In the genomic region with DNA sequence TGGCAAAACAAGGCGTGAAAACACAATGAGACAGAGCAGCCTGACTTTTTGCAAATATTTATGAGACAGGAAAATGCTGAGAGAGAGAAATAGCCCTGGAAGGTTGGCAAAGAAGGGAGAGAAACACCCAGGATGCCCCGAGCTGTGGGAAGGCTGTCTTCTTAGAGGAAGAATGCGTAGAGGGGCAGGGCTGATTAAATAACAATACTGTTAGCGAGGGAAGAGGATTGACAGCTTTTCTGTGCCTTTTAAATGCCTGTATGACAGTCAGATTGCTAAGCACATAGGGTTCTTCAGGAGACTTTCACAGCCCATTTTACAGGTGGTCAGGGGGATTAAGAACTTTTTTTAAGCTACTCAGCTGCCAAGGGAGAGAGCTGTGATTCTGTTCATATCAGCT, we compare ENCODE assay signal across 22 cellular contexts.
"Had no signal": no experiment of that assay in that cellular context is flagged by ENCODE, and none has a peak within 500 bp of the region (broad histone marks: within the 10 kb centered on the region; RNA-seq: fewer than 3 reads in every experiment).

No MANE protein-coding gene starts in this region.

- H3K36me3 Mint-ChIP-seq: naive thymus-derived CD8-positive, alpha-beta T cell; stimulated activated naive B cell treated with anti-CD40 and anti-IgM and Interleukin-4, amounts not matched to agents 10 μg/mL and 1 μg/mL and 100 μg/mL, for 72 hours had no signal

- H3K27ac ChIP-seq: foreskin keratinocyte, hepatocyte, ovary, right atrium auricular region, sigmoid colon, skin epidermis, testis, tibial nerve had no signal

- H3K9me3 ChIP-seq: ovary, right atrium auricular region, sigmoid colon, testis had no signal

- H3K4me1 Mint-ChIP-seq: naive thymus-derived CD8-positive, alpha-beta T cell; stimulated activated naive B cell treated with anti-CD40 and anti-IgM and Interleukin-4, amounts not matched to agents 10 μg/mL and 1 μg/mL and 100 μg/mL, for 72 hours; stimulated activated naive CD8-positive, alpha-beta T cell treated with anti-CD3 and anti-CD28 coated beads, Interleukin-15, amount 100 ng/mL, for 72 hours had no signal

- H3K4me1 ChIP-seq: foreskin keratinocyte, right atrium auricular region, sigmoid colon, testis, tibial nerve had no signal

- H3K4me3 ChIP-seq: hepatocyte, mucosa of descending colon, ovary, right atrium auricular region, sigmoid colon, skin epidermis, testis, tibial nerve had no signal

- H3K4me3 Mint-ChIP-seq: dendritic cell treated with granulocyte-macrophage colony-stimulating factor and Interleukin-4, amounts not matched to agents 40 ng/mL and 50 ng/mL, for 4 days; effector memory CD8-positive, alpha-beta T cell; naive thymus-derived CD8-positive, alpha-beta T cell; neural crest cell; stimulated activated naive B cell treated with anti-CD40 and anti-IgM and Interleukin-4, amounts not matched to agents 10 μg/mL and 1 μg/mL and 100 μg/mL, for 72 hours; stimulated activated naive CD8-positive, alpha-beta T cell treated with anti-CD3 and anti-CD28 coated beads, Interleukin-15, amount 100 ng/mL, for 72 hours had no signal

- H3K27me3 Mint-ChIP-seq: dendritic cell treated with granulocyte-macrophage colony-stimulating factor and Interleukin-4, amounts not matched to agents 40 ng/mL and 50 ng/mL, for 4 days; effector memory CD8-positive, alpha-beta T cell; stimulated activated naive B cell treated with anti-CD40 and anti-IgM and Interleukin-4, amounts not matched to agents 10 μg/mL and 1 μg/mL and 100 μg/mL, for 72 hours; stimulated activated naive CD8-positive, alpha-beta T cell treated with anti-CD3 and anti-CD28 coated beads, Interleukin-15, amount 100 ng/mL, for 72 hours had no signal

- H3K9me3 Mint-ChIP-seq: dendritic cell treated with granulocyte-macrophage colony-stimulating factor and Interleukin-4, amounts not matched to agents 40 ng/mL and 50 ng/mL, for 4 days had no signal

- H3K27me3 ChIP-seq: foreskin keratinocyte, hepatocyte, ovary, right atrium auricular region, sigmoid colon, testis, tibial nerve had no signal

- ATAC-seq: effector memory CD8-positive, alpha-beta T cell; foreskin keratinocyte; left lobe of liver; mucosa of descending colon; naive thymus-derived CD8-positive, alpha-beta T cell; stimulated activated naive B cell treated with anti-CD40 and anti-IgM and Interleukin-4, amounts not matched to agents 10 μg/mL and 1 μg/mL and 100 μg/mL, for 72 hours; stimulated activated naive CD8-positive, alpha-beta T cell treated with anti-CD3 and anti-CD28 coated beads, Interleukin-15, amount 100 ng/mL, for 72 hours had no signal

- H3K36me3 ChIP-seq: ovary, right atrium auricular region, sigmoid colon, tibial nerve had no signal

- H3K27ac Mint-ChIP-seq: dendritic cell treated with granulocyte-macrophage colony-stimulating factor and Interleukin-4, amounts not matched to agents 40 ng/mL and 50 ng/mL, for 4 days; effector memory CD8-positive, alpha-beta T cell; naive thymus-derived CD8-positive, alpha-beta T cell; stimulated activated naive B cell treated with anti-CD40 and anti-IgM and Interleukin-4, amounts not matched to agents 10 μg/mL and 1 μg/mL and 100 μg/mL, for 72 hours; stimulated activated naive CD8-positive, alpha-beta T cell treated with anti-CD3 and anti-CD28 coated beads, Interleukin-15, amount 100 ng/mL, for 72 hours had no signal

- DNase-seq: effector memory CD8-positive, alpha-beta T cell; erythroblast; foreskin keratinocyte; islet precursor cell; mammary epithelial cell; mucosa of descending colon; naive thymus-derived CD8-positive, alpha-beta T cell; nucleus accumbens; ovary; sigmoid colon; stimulated activated CD4-positive, alpha-beta T cell treated with anti-CD3 and anti-CD28 coated beads, Interleukin-2, amount 100 ng/mL, for 24 hours; stimulated activated CD4-positive, alpha-beta T cell treated with anti-CD3 and anti-CD28 coated beads, Interleukin-4, amount 100 ng/mL, for 4 hours; stimulated activated naive B cell treated with anti-CD40 and anti-IgM and Interleukin-4, amounts not matched to agents 10 μg/mL and 1 μg/mL and 100 μg/mL, for 72 hours; stimulated activated naive CD8-positive, alpha-beta T cell treated with anti-CD3 and anti-CD28 coated beads, Interleukin-15, amount 100 ng/mL, for 72 hours; testis had no signal
